In the genomic region with DNA sequence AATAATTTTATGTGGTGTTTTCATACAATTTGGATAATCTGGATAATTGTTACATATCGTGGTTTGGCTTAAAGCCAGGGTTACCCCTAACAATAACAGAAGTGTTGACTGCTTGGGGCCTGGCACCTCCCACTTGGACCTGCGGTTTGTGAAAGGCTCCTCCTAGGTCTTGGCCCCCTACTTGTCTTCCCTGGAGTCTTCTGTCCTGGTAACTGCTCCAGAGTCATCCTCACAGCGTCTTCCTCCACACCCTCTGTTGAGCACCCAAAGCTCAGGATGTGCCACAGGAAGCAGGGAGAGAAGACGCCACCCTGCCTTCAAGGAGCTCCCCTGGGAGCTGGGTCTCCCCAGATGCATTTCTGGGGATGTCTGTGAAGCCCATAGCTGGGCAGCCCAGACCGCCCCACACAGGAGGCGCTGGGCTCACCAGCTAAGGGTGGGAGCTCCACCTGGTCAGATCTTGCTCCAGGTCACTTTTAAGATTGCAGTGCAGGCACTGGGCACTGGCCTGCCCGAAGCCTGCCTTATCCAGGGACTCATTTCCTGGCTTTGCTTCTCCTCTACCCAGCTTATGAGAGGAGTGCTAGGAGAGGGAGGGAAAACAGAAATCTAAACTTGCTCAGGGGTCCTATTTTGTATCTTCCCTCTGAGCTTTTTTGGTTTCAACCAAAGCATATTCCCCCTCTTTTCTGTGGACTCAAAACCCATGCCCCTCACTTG, we compare ENCODE assay signal across 11 cellular contexts.
A peak's percentile ranks its signal among the peaks of the same experiment; 100 is the strongest.
DNase-seq lines count a peak whose midpoint lies in the region; ATAC-seq, FAIRE-seq and TF ChIP-seq lines count a peak whose summit lies in the region.
"Had no signal": no experiment of that assay in that cellular context is flagged by ENCODE, and none has a peak within 500 bp of the region (broad histone marks: within the 10 kb centered on the region; RNA-seq: fewer than 3 reads in every experiment).

No MANE protein-coding gene starts in this region.

- H3F3A ChIP-seq in PC-3 (ENCODE audit: low read length, unreplicated experiment) (peaks cover 6% of the 10 kb centered on the region), GM23338 (replicated peaks; ENCODE audit: low read depth) (no peaks in the 10 kb centered on the region)

- dilution Hi-C loops in endothelial cell of umbilical vein (cut with MboI; ENCODE audit: extremely low pct_ligation_motif_present, low sequenced_read_pairs): no loop called here

- H2AFZ ChIP-seq in PC-3 (ENCODE audit: low read length) (0 out of 2 replicates have a peak overlapping the region, but pooled peaks have one; percentile 12), endothelial cell of umbilical vein (ENCODE audit: low read depth, low read length) (no peak overlapping the region), GM23338 (no peak overlapping the region)

- H3K27me3 Mint-ChIP-seq in GM23338 (ENCODE audit: insufficient read depth, low read depth, poor library complexity): peaks cover 16% of the 10 kb centered on the region

- no peaks in the 10 kb centered on the region for H4K20me1 ChIP-seq in PC-3 (ENCODE audit: low read length)
- H4K20me1 ChIP-seq in endothelial cell of umbilical vein (replicated peaks; ENCODE audit: control insufficient read depth, extremely low read depth, insufficient read depth, low read length): no peaks in the 10 kb centered on the region
- no peaks in the 10 kb centered on the region for H4K20me1 ChIP-seq in GM23338 (replicated peaks; ENCODE audit: insufficient read depth)

- 85 to 88% methylated on average over 7 of the region's 7 CpGs for WGBS in sigmoid colon, 2 donors

- intact Hi-C loops in PC-3 (cut with micrococcal nuclease): loop anchor here (1.0 to 5.0 kb wide), 6 partner anchors 86 to 387 kb away; no protein-coding TSS in a partner anchor
- intact Hi-C loops in endothelial cell of umbilical vein (cut with micrococcal nuclease): loop anchor here (1.0 to 2.0 kb wide), 8 partner anchors 9 to 235 kb away; a partner anchor contains a TSS
- intact Hi-C loops in sigmoid colon (cut with DNase I): loop anchor here (5.0 kb wide), 1 partner anchor 63 kb away; no protein-coding TSS in a partner anchor

- no peak for TF ChIP-seq CTCF in PC-3 (conservative IDR thresholded peaks at IDR 0.05; ENCODE audit: low read depth, low read length)
- TF ChIP-seq CTCF in endothelial cell of umbilical vein (IDR thresholded peaks at IDR 0.05; ENCODE audit: extremely low read depth in 1 of 2, insufficient read depth in 1 of 2, low read depth in 1 of 2, low read length in 2 of 2): no peak
- TF ChIP-seq CTCF in sigmoid colon (IDR thresholded peaks at IDR 0.05): no peak
- no peak for TF ChIP-seq CTCF in GM23338 (conservative IDR thresholded peaks at IDR 0.05; ENCODE audit: low read depth in 2 of 2)

- TF ChIP-seq POLR2A in endothelial cell of umbilical vein (IDR thresholded peaks at IDR 0.05; ENCODE audit: low read depth, low read length) (no peak), sigmoid colon (IDR thresholded peaks at IDR 0.05) (no peak)

- no peaks in the 10 kb centered on the region for H3K27me3 ChIP-seq in PC-3 (ENCODE audit: low read length)
- no peaks in the 10 kb centered on the region for H3K27me3 ChIP-seq in endothelial cell of umbilical vein (ENCODE audit: control insufficient read depth in 2 of 2, insufficient read depth in 2 of 2, low read length in 2 of 2)
- H3K27me3 ChIP-seq in sigmoid colon: no peaks in the 10 kb centered on the region
- no peaks in the 10 kb centered on the region for H3K27me3 ChIP-seq in GM23338 (ENCODE audit: insufficient read depth)

- ATAC-seq in PC-3 (peak; percentile 31), GM23338 (no peak), HG02759 (IDR thresholded peaks at IDR 0.05; ENCODE audit: unreplicated experiment) (no peak), HG03159 (IDR thresholded peaks at IDR 0.05; ENCODE audit: unreplicated experiment) (no peak)

- H3K36me3 ChIP-seq in PC-3 (ENCODE audit: low read depth, low read length) (no peaks in the 10 kb centered on the region), endothelial cell of umbilical vein (ENCODE audit: control insufficient read depth in 2 of 2, extremely low read depth in 1 of 2, insufficient read depth in 2 of 2, low read length in 2 of 2) (no peaks in the 10 kb centered on the region), sigmoid colon (no peaks in the 10 kb centered on the region), GM23338 (ENCODE audit: insufficient read depth) (no peaks in the 10 kb centered on the region)

- BruUV-seq in PC-3 (replicated peaks; lab: Mats Ljungman, UMichigan): TSS peak; percentile 98
- TSS peak; percentile 93 for BruUV-seq in endothelial cell of umbilical vein (replicated peaks; lab: Mats Ljungman, UMichigan)

- peaks cover 20% of the 10 kb centered on the region for H3K4me1 Mint-ChIP-seq in GM23338

- no peak overlapping the region for H3K27ac Mint-ChIP-seq in GM23338

- H3K4me1 ChIP-seq in PC-3 (ENCODE audit: insufficient read depth, low read length): peaks cover 28% of the 10 kb centered on the region
- H3K4me1 ChIP-seq in endothelial cell of umbilical vein (ENCODE audit: control insufficient read depth, extremely low read depth, insufficient read depth, low read length): peaks cover 26% of the 10 kb centered on the region
- peaks cover 0 to 11% (median 4%) of the 10 kb centered on the region in 4 donors for H3K4me1 ChIP-seq in sigmoid colon
- peaks cover 7% of the 10 kb centered on the region; the same call in 1 of the 2 replicates for H3K4me1 ChIP-seq in GM23338 (ENCODE audit: insufficient read depth)

- H3K4me3 Mint-ChIP-seq in GM23338: no peak overlapping the region

- FAIRE-seq in endothelial cell of umbilical vein (lab: Jason Lieb, UNC): no peak
- FAIRE-seq: colon had no signal

- H3K9me3 ChIP-seq in PC-3 (ENCODE audit: low read length): no peaks in the 10 kb centered on the region
- no peaks in the 10 kb centered on the region for H3K9me3 ChIP-seq in endothelial cell of umbilical vein (replicated peaks; ENCODE audit: control insufficient read depth, insufficient read depth, low read length)
- H3K9me3 ChIP-seq in sigmoid colon: no peaks in the 10 kb centered on the region

- no peaks in the 10 kb centered on the region for H3K9me1 ChIP-seq in endothelial cell of umbilical vein (replicated peaks; ENCODE audit: control insufficient read depth, extremely low read depth, insufficient read depth, low read length)

- H3K4me3 ChIP-seq in PC-3 (ENCODE audit: low read length) (no peak overlapping the region), endothelial cell of umbilical vein (replicated peaks in 1 of 3; ENCODE audit: insufficient read depth in 1 of 3, low read depth in 1 of 3, low read length in 3 of 3) (no peak overlapping the region), sigmoid colon (no peak overlapping the region), GM23338 (no peak overlapping the region)

- H3K9me2 ChIP-seq in PC-3 (replicated peaks; ENCODE audit: low read length) (no peaks in the 10 kb centered on the region), GM23338 (ENCODE audit: insufficient read depth) (0 out of 2 replicates have a peak, but pooled peaks cover 8% of the 10 kb centered on the region)

- DNase-seq in GM03348 (ENCODE audit: low spot score) (peak; percentile 76), PC-3 (peak; percentile 24), endothelial cell of umbilical vein (ENCODE audit: low read depth, low spot score) (peak; percentile 30), sigmoid colon (peak; percentile 58), GM23338 (ENCODE audit: low spot score) (no peak), globus pallidus (ENCODE audit: low spot score) (no peak)
- DNase-seq: activated CD4-positive, alpha-beta T cell treated with anti-CD3 and anti-CD28 coated beads, Interleukin-2, amount 50 U/mL, for 4 hours; NCI-H1092 treated with DMSO at 0.1 percent for 48 hours had no signal

- CTCF ChIA-PET in PC-3 (lab: Charles Lee) (no interaction called here), endothelial cell of umbilical vein (lab: Charles Lee) (interaction anchor here (0.7 to 2.6 kb wide), 13 partner anchors 8 to 448 kb away, joined by 3 to 17 read pairs (median 5); no protein-coding TSS in a partner anchor)

- H3K9me3 Mint-ChIP-seq in GM23338: 0 out of 3 replicates have a peak, but pooled peaks cover 6% of the 10 kb centered on the region

- no peak for TF ChIP-seq EP300 in sigmoid colon (IDR thresholded peaks at IDR 0.05)

- H3K9ac ChIP-seq in PC-3 (ENCODE audit: low read length): peak overlapping the region; percentile 52
- peak overlapping the region; percentile 36 for H3K9ac ChIP-seq in endothelial cell of umbilical vein (replicated peaks; ENCODE audit: extremely low read depth, insufficient read depth, low read length)

- H3K27ac ChIP-seq in PC-3 (ENCODE audit: low read length) (peak overlapping the region; percentile 90), endothelial cell of umbilical vein (ENCODE audit: insufficient read depth, low read depth, low read length) (peak overlapping the region; percentile 80), sigmoid colon (peak overlapping the region in 2 of 4 donors; percentile 1 to 4), GM23338 (ENCODE audit: low read depth) (no peak overlapping the region)

- H3K4me2 ChIP-seq in PC-3 (ENCODE audit: low read length) (peak overlapping the region; percentile 43), endothelial cell of umbilical vein (ENCODE audit: insufficient read depth, low read length) (peak overlapping the region; percentile 10), GM23338 (no peak overlapping the region)

- H3K36me3 Mint-ChIP-seq in GM23338 (ENCODE audit: low read depth): no peaks in the 10 kb centered on the region

- POLR2A ChIA-PET in PC-3 (lab: Charles Lee; ENCODE audit: unreplicated experiment): interaction anchor here (0.6 to 1.2 kb wide), 3 partner anchors 12 to 94 kb away, joined by 3 to 4 read pairs (median 3); no protein-coding TSS in a partner anchor
- POLR2A ChIA-PET in endothelial cell of umbilical vein (lab: Charles Lee): interaction anchor here (0.6 to 2.6 kb wide), 3 partner anchors 11 to 98 kb away, joined by 3 to 10 read pairs (median 6); a partner anchor contains a TSS

- H3K79me2 ChIP-seq in PC-3 (ENCODE audit: low read length) (no peaks in the 10 kb centered on the region), endothelial cell of umbilical vein (ENCODE audit: control insufficient read depth, insufficient read depth, low read length) (no peaks in the 10 kb centered on the region), GM23338 (replicated peaks; ENCODE audit: insufficient read depth) (no peaks in the 10 kb centered on the region)

TF ChIP-seq in endothelial cell of umbilical vein, 7 proteins besides CTCF, POLR2A, EP300 and RAD21:
- TF ChIP-seq EZH2 (IDR thresholded peaks at IDR 0.05; ENCODE audit: borderline replicate concordance, low read depth, low read length, severe bottlenecking) (no peak), FOS (IDR thresholded peaks at IDR 0.05; ENCODE audit: borderline replicate concordance, insufficient read depth, low read length) (no peak), JUN (IDR thresholded peaks at IDR 0.05; ENCODE audit: borderline replicate concordance, insufficient read depth, insufficient read length, low read depth) (no peak)

TF ChIP-seq in GM23338, 12 proteins besides CTCF, POLR2A, EP300 and RAD21 (continues in another document):
- no peak for TF ChIP-seq ZNF331 (CRISPR knock-in tag; IDR thresholded peaks at IDR 0.05; ENCODE audit: low read depth)

Comparison
In these comparisons a context has a peak if more than half of its experiments do, and no peak if none do; other contexts are left out.
1. DNase-seq: peak in GM03348 (single experiment), PC-3 (single experiment), endothelial cell of umbilical vein (single experiment) and sigmoid colon (single experiment); none in GM23338 (single experiment) and globus pallidus (single experiment).